Comparison of ENCODE assay signal across 27 cellular contexts in the genomic region with DNA sequence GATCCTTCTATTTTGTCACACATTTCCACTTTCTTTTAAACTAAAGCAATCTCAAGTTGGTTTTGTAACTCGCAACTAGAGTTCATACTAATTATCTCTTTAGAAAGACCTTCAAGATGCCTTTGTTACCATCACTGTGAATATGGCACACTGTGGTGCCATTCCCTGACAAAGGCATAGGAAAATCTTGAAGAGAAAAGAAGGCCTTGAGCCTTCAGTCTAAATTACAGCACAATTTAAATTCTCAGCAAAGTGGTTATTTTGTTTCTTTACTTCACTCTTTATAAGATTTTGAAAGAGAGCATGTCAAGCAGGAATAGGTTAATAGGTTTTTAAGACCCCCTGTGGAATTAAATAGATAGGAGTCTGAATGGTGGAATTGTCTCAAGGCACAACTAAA.
"Had no signal": no experiment of that assay in that cellular context is flagged by ENCODE, and none has a peak within 500 bp of the region (broad histone marks: within the 10 kb centered on the region; RNA-seq: fewer than 3 reads in every experiment).

No MANE protein-coding gene starts in this region.

- H3K36me3 Mint-ChIP-seq: activated naive CD4-positive, alpha-beta T cell treated with anti-CD3 and anti-CD28 coated beads, Interleukin-2, amount 10 ng/mL, durations not matched to agents 7 days and 5 days; brain had no signal

- H3K4me1 Mint-ChIP-seq: activated CD4-positive, alpha-beta T cell treated with anti-CD3 and anti-CD28 coated beads for 36 hours; activated CD4-positive, alpha-beta T cell treated with anti-CD3 and anti-CD28 coated beads, Interleukin-2, amount 10 ng/mL, durations not matched to agents 24 days and 14 days; activated naive CD4-positive, alpha-beta T cell treated with anti-CD3 and anti-CD28 coated beads, Interleukin-2, amount 10 ng/mL, durations not matched to agents 7 days and 5 days; activated naive CD8-positive, alpha-beta T cell treated with anti-CD3 and anti-CD28 coated beads, Interleukin-2, amount 10 ng/mL, durations not matched to agents 7 days and 5 days had no signal

- ATAC-seq: activated CD4-positive, alpha-beta T cell treated with anti-CD3 and anti-CD28 coated beads for 36 hours; activated naive CD4-positive, alpha-beta T cell treated with anti-CD3 and anti-CD28 coated beads, Interleukin-2, amount 50 U/mL, for 72 hours; activated T-cell treated with anti-CD3 and anti-CD28 coated beads, Interleukin-2, amount 50 U/mL, for 72 hours; foreskin keratinocyte; gastrocnemius medialis had no signal

- H3K27me3 Mint-ChIP-seq: activated naive CD4-positive, alpha-beta T cell treated with anti-CD3 and anti-CD28 coated beads, Interleukin-2, amount 10 ng/mL, durations not matched to agents 7 days and 5 days; brain had no signal

- H3K4me3 ChIP-seq: ascending aorta, breast epithelium, cardiac muscle cell, colonic mucosa, esophagus muscularis mucosa, gastrocnemius medialis had no signal

- H3K9me3 Mint-ChIP-seq: activated CD4-positive, alpha-beta T cell treated with anti-CD3 and anti-CD28 coated beads, Interleukin-2, amount 10 ng/mL, durations not matched to agents 24 days and 14 days; activated naive CD8-positive, alpha-beta T cell treated with anti-CD3 and anti-CD28 coated beads, Interleukin-2, amount 10 ng/mL, durations not matched to agents 7 days and 5 days had no signal

- DNase-seq: activated CD4-positive, alpha-beta memory T cell treated with anti-CD3 and anti-CD28 coated beads for 36 hours; activated CD4-positive, alpha-beta T cell treated with anti-CD3 and anti-CD28 coated beads for 36 hours; activated CD4-positive, alpha-beta T cell treated with anti-CD3 and anti-CD28 coated beads, Interleukin-2, amount 10 ng/mL, durations not matched to agents 24 days and 14 days; activated CD4-positive, CD25-positive, alpha-beta regulatory T cell; activated CD4-positive, CD25-positive, alpha-beta regulatory T cell treated with anti-CD3 and anti-CD28 coated beads, Interleukin-2, amount 50 U/mL, for 72 hours; activated CD8-positive, alpha-beta memory T cell treated with anti-CD3 and anti-CD28 coated beads, Interleukin-2, amount 50 U/mL, for 48 hours; activated gamma-delta T cell; activated naive CD4-positive, alpha-beta T cell; activated naive CD4-positive, alpha-beta T cell treated with anti-CD3 and anti-CD28 coated beads, Interleukin-2, amount 10 ng/mL, durations not matched to agents 7 days and 5 days; activated naive CD8-positive, alpha-beta T cell treated with anti-CD3 and anti-CD28 coated beads, Interleukin-2, amount 10 ng/mL, durations not matched to agents 7 days and 5 days; activated T-cell treated with anti-CD3 and anti-CD28 coated beads for 4 hours; activated T-cell treated with anti-CD3 and anti-CD28 coated beads, Interleukin-2, amount 50 U/mL, for 24 hours; activated T-cell treated with anti-CD3 and anti-CD28 coated beads, Interleukin-2, amount 50 U/mL, for 72 hours; central memory CD4-positive, alpha-beta T cell; cerebellar nuclear complex; colonic mucosa; effector memory CD4-positive, alpha-beta T cell; erythroblast; foreskin keratinocyte; gastrocnemius medialis; T-helper 2 cell had no signal

- H3K4me3 Mint-ChIP-seq: activated CD4-positive, alpha-beta memory T cell treated with anti-CD3 and anti-CD28 coated beads for 36 hours; activated CD4-positive, alpha-beta T cell treated with anti-CD3 and anti-CD28 coated beads for 36 hours; activated CD4-positive, alpha-beta T cell treated with anti-CD3 and anti-CD28 coated beads, Interleukin-2, amount 10 ng/mL, durations not matched to agents 24 days and 14 days; activated naive CD4-positive, alpha-beta T cell treated with anti-CD3 and anti-CD28 coated beads, Interleukin-2, amount 10 ng/mL, durations not matched to agents 7 days and 5 days; activated naive CD8-positive, alpha-beta T cell treated with anti-CD3 and anti-CD28 coated beads, Interleukin-2, amount 10 ng/mL, durations not matched to agents 7 days and 5 days; activated T-cell treated with anti-CD3 and anti-CD28 coated beads, Interleukin-2, amount 50 U/mL, for 24 hours; activated T-cell treated with anti-CD3 and anti-CD28 coated beads, Interleukin-2, amount 50 U/mL, for 72 hours; brain had no signal

- H3K27ac Mint-ChIP-seq: activated CD4-positive, alpha-beta memory T cell treated with anti-CD3 and anti-CD28 coated beads for 36 hours; activated CD4-positive, alpha-beta T cell treated with anti-CD3 and anti-CD28 coated beads for 36 hours; activated CD4-positive, alpha-beta T cell treated with anti-CD3 and anti-CD28 coated beads, Interleukin-2, amount 10 ng/mL, durations not matched to agents 24 days and 14 days; activated naive CD4-positive, alpha-beta T cell treated with anti-CD3 and anti-CD28 coated beads, Interleukin-2, amount 10 ng/mL, durations not matched to agents 7 days and 5 days; activated naive CD4-positive, alpha-beta T cell treated with anti-CD3 and anti-CD28 coated beads, Interleukin-2, amount 50 U/mL, for 72 hours; activated naive CD8-positive, alpha-beta T cell treated with anti-CD3 and anti-CD28 coated beads, Interleukin-2, amount 10 ng/mL, durations not matched to agents 7 days and 5 days; activated T-cell treated with anti-CD3 and anti-CD28 coated beads, Interleukin-2, amount 50 U/mL, for 24 hours; activated T-cell treated with anti-CD3 and anti-CD28 coated beads, Interleukin-2, amount 50 U/mL, for 72 hours; brain had no signal

- H3K27ac ChIP-seq: ascending aorta, breast epithelium, cardiac muscle cell, colonic mucosa, esophagus muscularis mucosa, foreskin keratinocyte, gastrocnemius medialis had no signal

- H3K4me1 ChIP-seq: ascending aorta, breast epithelium, colonic mucosa, esophagus muscularis mucosa, foreskin keratinocyte, gastrocnemius medialis had no signal

- H3K36me3 ChIP-seq: ascending aorta, breast epithelium, cardiac muscle cell, colonic mucosa, esophagus muscularis mucosa, gastrocnemius medialis had no signal

- H3K9me3 ChIP-seq: ascending aorta, colonic mucosa, gastrocnemius medialis had no signal

- H3K27me3 ChIP-seq: ascending aorta, breast epithelium, cardiac muscle cell, colonic mucosa, esophagus muscularis mucosa, foreskin keratinocyte, gastrocnemius medialis had no signal
